Comparison of ENCODE assay signal across 8 cellular contexts in genomic region chr14:49946320-49947141, GRCh38. TPM values are rescaled to one million over a fixed set of nuclear protein-coding genes. Genes with fewer than 3 reads are reported as not detected.
DNase-seq lines count a peak whose midpoint lies in the region; ATAC-seq and TF ChIP-seq lines count a peak whose summit lies in the region.

No MANE protein-coding gene starts in this region.

- H3K4me1 Mint-ChIP-seq in activated CD8-positive, alpha-beta memory T cell treated with anti-CD3 and anti-CD28 coated beads, Interleukin-2, amount 10 ng/mL, durations not matched to agents 7 days and 5 days = peaks cover 67% of the 10 kb centered on the region
- H3K4me1 Mint-ChIP-seq in MCF 10A (ENCODE audit: insufficient read depth, unreplicated experiment) = peaks cover 38% of the 10 kb centered on the region
- peaks cover 26 to 86% (median 77%) of the 10 kb centered on the region in 7 donors for H3K4me1 Mint-ChIP-seq in naive thymus-derived CD4-positive, alpha-beta T cell

- peaks cover 28 to 46% of the 10 kb centered on the region in 2 donors for H3K4me1 ChIP-seq in naive thymus-derived CD4-positive, alpha-beta T cell (ENCODE audit: control insufficient read depth in 2 of 2, insufficient read depth in 2 of 2, low read length in 2 of 2)

- no peaks in the 10 kb centered on the region for H3K36me3 ChIP-seq in naive thymus-derived CD4-positive, alpha-beta T cell (ENCODE audit: control insufficient read depth in 2 of 3, insufficient read depth in 3 of 3, low read length in 3 of 3)

- in situ Hi-C loops in GM13976 (cut with MboI; ENCODE audit: low sequenced_read_pairs, unreplicated experiment) = no loop called here

- H3K27me3 Mint-ChIP-seq in activated CD8-positive, alpha-beta memory T cell treated with anti-CD3 and anti-CD28 coated beads, Interleukin-2, amount 10 ng/mL, durations not matched to agents 7 days and 5 days = no peaks in the 10 kb centered on the region
- no peaks in the 10 kb centered on the region for H3K27me3 Mint-ChIP-seq in MCF 10A (ENCODE audit: insufficient read depth, unreplicated experiment)
- no peaks in the 10 kb centered on the region for H3K27me3 Mint-ChIP-seq in naive thymus-derived CD4-positive, alpha-beta T cell

- H3K27ac Mint-ChIP-seq in activated CD8-positive, alpha-beta memory T cell treated with anti-CD3 and anti-CD28 coated beads, Interleukin-2, amount 10 ng/mL, durations not matched to agents 7 days and 5 days = peak overlapping the region; percentile 94
- peak overlapping the region; percentile 81 for H3K27ac Mint-ChIP-seq in MCF 10A (ENCODE audit: low read depth, unreplicated experiment)
- H3K27ac Mint-ChIP-seq in naive thymus-derived CD4-positive, alpha-beta T cell = peak overlapping the region; percentile 82 to 98 (median 94)

- H3K36me3 Mint-ChIP-seq in activated CD8-positive, alpha-beta memory T cell treated with anti-CD3 and anti-CD28 coated beads, Interleukin-2, amount 10 ng/mL, durations not matched to agents 7 days and 5 days = peaks cover 25% of the 10 kb centered on the region
- H3K36me3 Mint-ChIP-seq in MCF 10A (ENCODE audit: insufficient read depth, unreplicated experiment) = no peaks in the 10 kb centered on the region
- H3K36me3 Mint-ChIP-seq in naive thymus-derived CD4-positive, alpha-beta T cell = peaks cover 8 to 23% (median 12%) of the 10 kb centered on the region in 5 donors

- ATAC-seq in activated CD8-positive, alpha-beta memory T cell treated with anti-CD3 and anti-CD28 coated beads, Interleukin-2, amount 10 ng/mL, durations not matched to agents 7 days and 5 days = peak; percentile 59
- peak; percentile 71 for ATAC-seq in naive thymus-derived CD4-positive, alpha-beta T cell
- no peak for ATAC-seq in GM19035 (IDR thresholded peaks at IDR 0.05; ENCODE audit: unreplicated experiment)
- ATAC-seq in HG03571 (IDR thresholded peaks at IDR 0.05; ENCODE audit: unreplicated experiment) = no peak

- TF ChIP-seq CTCF in MCF 10A (IDR thresholded peaks at IDR 0.05; ENCODE audit: unreplicated experiment) = no peak
- TF ChIP-seq CTCF in GM13976 (IDR thresholded peaks at IDR 0.05; ENCODE audit: borderline replicate concordance, control extremely low read depth, extremely low read depth, insufficient read depth, missing control alignments) = no peak

- H3K27ac ChIP-seq in naive thymus-derived CD4-positive, alpha-beta T cell (ENCODE audit: low read depth, low read length) = peak overlapping the region; percentile 66

- intact Hi-C loops in MCF 10A (cut with micrococcal nuclease) = no loop called here
- intact Hi-C loops in naive thymus-derived CD4-positive, alpha-beta T cell (cut with micrococcal nuclease) = loop anchor here (1.0 kb wide), 4 partner anchors 14 to 55 kb away; no protein-coding TSS in a partner anchor

- H3K27me3 ChIP-seq in naive thymus-derived CD4-positive, alpha-beta T cell (ENCODE audit: control insufficient read depth in 2 of 2, insufficient read depth in 2 of 2, low read length in 2 of 2) = no peaks in the 10 kb centered on the region

- H3K9me3 ChIP-seq in naive thymus-derived CD4-positive, alpha-beta T cell (ENCODE audit: control insufficient read depth in 2 of 3, low read length in 3 of 3) = no peaks in the 10 kb centered on the region

- peak overlapping the region; percentile 36 for H3K4me3 ChIP-seq in naive thymus-derived CD4-positive, alpha-beta T cell (ENCODE audit: low read length)

- BruUV-seq in MCF 10A (replicated peaks; lab: Mats Ljungman, UMichigan) = no TSS peak

- peak; percentile 46 for DNase-seq in activated CD8-positive, alpha-beta memory T cell treated with anti-CD3 and anti-CD28 coated beads, Interleukin-2, amount 10 ng/mL, durations not matched to agents 7 days and 5 days
- no peak for DNase-seq in activated CD8-positive, alpha-beta memory T cell treated with anti-CD3 and anti-CD28 coated beads, Interleukin-2, amount 50 U/mL, for 48 hours
- DNase-seq in RPMI7951 (ENCODE audit: low read depth) (peak; percentile 77), MCF 10A (ENCODE audit: unreplicated experiment) (peak; percentile 72), GM13976 (ENCODE audit: low spot score) (no peak)
- DNase-seq in naive thymus-derived CD4-positive, alpha-beta T cell = peak in 7 of 9 donors; percentile 30 to 55 (median 43)

- peaks cover 7% of the 10 kb centered on the region for H3K9me3 Mint-ChIP-seq in activated CD8-positive, alpha-beta memory T cell treated with anti-CD3 and anti-CD28 coated beads, Interleukin-2, amount 10 ng/mL, durations not matched to agents 7 days and 5 days (ENCODE audit: low read depth)
- no peaks in the 10 kb centered on the region for H3K9me3 Mint-ChIP-seq in MCF 10A (ENCODE audit: unreplicated experiment)
- H3K9me3 Mint-ChIP-seq in naive thymus-derived CD4-positive, alpha-beta T cell = peaks cover 0 to 18% (median 7%) of the 10 kb centered on the region in 11 donors

- H3K4me3 Mint-ChIP-seq in activated CD8-positive, alpha-beta memory T cell treated with anti-CD3 and anti-CD28 coated beads, Interleukin-2, amount 10 ng/mL, durations not matched to agents 7 days and 5 days = peak overlapping the region; percentile 30
- H3K4me3 Mint-ChIP-seq in MCF 10A (ENCODE audit: unreplicated experiment) = peak overlapping the region; percentile 42
- H3K4me3 Mint-ChIP-seq in naive thymus-derived CD4-positive, alpha-beta T cell = peak overlapping the region; percentile 43 to 81 (median 74)

- POLR2A ChIA-PET in MCF 10A (lab: Yijun Ruan, JAX) = interaction anchor here (0.6 to 13.5 kb wide), 19 partner anchors 9 to 94 kb away, joined by 3 to 222 read pairs (median 5); partner anchors contain the start of genes ARF6 and NEMF
- POLR2A ChIA-PET in naive thymus-derived CD4-positive, alpha-beta T cell (lab: Charles Lee) = interaction anchor here (0.6 to 16.2 kb wide), 20 partner anchors 11 to 435 kb away, joined by 3 to 214 read pairs (median 5); partner anchors contain the start of genes ARF6 and NEMF

- CTCF ChIA-PET in activated CD8-positive, alpha-beta memory T cell treated with anti-CD3 and anti-CD28 coated beads, Interleukin-2, amount 10 ng/mL, durations not matched to agents 7 days and 5 days (lab: Charles Lee) = interaction anchor here (0.9 to 2.4 kb wide), 11 partner anchors 9 to 142 kb away, joined by 3 to 11 read pairs (median 4); no protein-coding TSS in a partner anchor
- CTCF ChIA-PET in MCF 10A (lab: Yijun Ruan, JAX) = interaction anchor here (0.7 to 2.6 kb wide), 7 partner anchors 24 to 155 kb away, joined by 3 to 14 read pairs (median 4); no protein-coding TSS in a partner anchor
- CTCF ChIA-PET in naive thymus-derived CD4-positive, alpha-beta T cell (lab: Charles Lee) = interaction anchor here (0.5 to 2.5 kb wide), 6 partner anchors 24 to 558 kb away, joined by 3 to 15 read pairs (median 5); no protein-coding TSS in a partner anchor

RNA-seq across cellular contexts. Expression of gene ARF6, which starts 53.6 kb away (rescaled TPM):
- total RNA-seq in activated CD8-positive, alpha-beta memory T cell treated with anti-CD3 and anti-CD28 coated beads, Interleukin-2, amount 10 ng/mL, durations not matched to agents 7 days and 5 days = 100 to 1,000 TPM; 171 to 190 TPM
- 48.4 and 51.5 TPM in 2 replicates for total RNA-seq in RPMI7951 (2014; rRNA removed; shearing (Covaris generic))
- total RNA-seq in MCF 10A (2022) = 111 and 112 TPM in 2 replicates
- total RNA-seq in naive thymus-derived CD4-positive, alpha-beta T cell = 100 to 1,000 TPM in 1 of 5 experiments, 10 to 100 TPM in 4; 61.9 to 173 (median 77.6) TPM
- 100 to 1,000 TPM in 1 of 2 donors, 10 to 100 TPM in 1; 90.6 to 105 TPM for polyA plus RNA-seq in naive thymus-derived CD4-positive, alpha-beta T cell

Comparison
In these comparisons a context has a peak if more than half of its experiments do, and no peak if none do; other contexts are left out.
1. DNase-seq: peak in activated CD8-positive, alpha-beta memory T cell treated with anti-CD3 and anti-CD28 coated beads, Interleukin-2, amount 10 ng/mL, durations not matched to agents 7 days and 5 days (single experiment), RPMI7951 (single experiment), MCF 10A (single experiment) and naive thymus-derived CD4-positive, alpha-beta T cell (7 of 9); none in activated CD8-positive, alpha-beta memory T cell treated with anti-CD3 and anti-CD28 coated beads, Interleukin-2, amount 50 U/mL, for 48 hours (single experiment) and GM13976 (single experiment).
2. ATAC-seq: peak in activated CD8-positive, alpha-beta memory T cell treated with anti-CD3 and anti-CD28 coated beads, Interleukin-2, amount 10 ng/mL, durations not matched to agents 7 days and 5 days (single experiment) and naive thymus-derived CD4-positive, alpha-beta T cell (single experiment); none in GM19035 (single experiment) and HG03571 (single experiment).
3. Peak in every context shown above with its lines, with median percentiles within 50 percentile points of each other: H3K27ac Mint-ChIP-seq and H3K4me3 Mint-ChIP-seq.